9 cellular contexts compared by ENCODE assay signal in the genomic region with DNA sequence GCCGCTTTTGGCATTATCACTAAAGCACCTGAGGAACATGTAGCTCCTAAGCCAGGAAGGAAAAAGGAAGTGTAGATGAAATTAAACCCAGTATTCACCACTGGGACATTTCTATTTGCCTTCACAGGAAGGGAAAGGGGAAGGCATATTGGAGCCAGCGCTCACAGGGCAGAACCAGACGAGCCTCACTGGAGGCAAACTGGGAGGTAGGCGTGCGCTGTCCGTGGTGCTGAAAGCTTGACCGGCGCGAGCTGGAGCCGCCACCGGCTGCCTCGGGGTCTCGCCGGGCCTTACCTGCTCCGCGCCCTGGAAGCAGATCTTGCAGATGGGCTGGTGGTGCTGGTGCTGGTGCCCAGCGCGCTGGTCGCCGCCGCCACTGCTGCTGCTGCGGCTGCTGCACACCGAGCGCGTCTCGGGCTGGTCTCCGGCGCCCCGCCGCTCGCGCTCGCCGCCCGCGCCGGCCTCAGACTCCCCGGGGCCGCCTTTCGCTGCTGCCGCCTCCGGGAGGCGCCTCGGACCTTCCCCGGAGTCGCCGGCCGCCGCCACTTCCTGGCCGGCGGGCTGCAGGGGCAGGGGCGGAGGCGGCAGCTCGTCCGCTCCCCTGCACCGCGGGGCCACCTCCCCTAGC. TPM values are rescaled to one million over a fixed set of nuclear protein-coding genes. Genes with fewer than 3 reads are reported as not detected.
DNase-seq lines count a peak whose midpoint lies in the region; ATAC-seq and TF ChIP-seq lines count a peak whose summit lies in the region.
"Had no signal": no experiment of that assay in that cellular context is flagged by ENCODE, and none has a peak within 500 bp of the region (broad histone marks: within the 10 kb centered on the region; RNA-seq: fewer than 3 reads in every experiment).

No MANE protein-coding gene starts in this region.

- DNase-seq in AG08396 (ENCODE audit: low spot score), result peak; percentile 73
- DNase-seq in SK-MEL-5 (ENCODE audit: low read depth, low spot score), result peak; percentile 67
- DNase-seq in cardiac fibroblast (ENCODE audit: low read depth in 2 of 2), result peak; percentile 51 to 64
- DNase-seq in iris pigment epithelial cell (ENCODE audit: low read depth), result peak; percentile 60
- peak in 3 of 4 experiments; percentile 1 to 13 (median 10) for DNase-seq in stimulated activated CD4-positive, alpha-beta T cell treated with anti-CD3 and anti-CD28 coated beads, Interleukin-1b, Interleukin-23, amount 100 ng/mL, for 24 hours (ENCODE audit: low read depth in 4 of 4, low spot score in 1 of 4)

- in situ Hi-C loops in SK-MEL-5 (cut with HindIII; ENCODE audit: low pct_unique_long_range_greater_than_20kb, low sequenced_read_pairs), result no loop called here

- no peak for TF ChIP-seq CTCF in cardiac fibroblast (IDR thresholded peaks at IDR 0.05; ENCODE audit: low read depth, low read length)

- peak; percentile 65 for ATAC-seq in HG03432 (IDR thresholded peaks at IDR 0.05; ENCODE audit: unreplicated experiment)
- no peak for ATAC-seq in HG02588 (IDR thresholded peaks at IDR 0.05; ENCODE audit: unreplicated experiment)
- no peak for ATAC-seq in HG03378 (IDR thresholded peaks at IDR 0.05; ENCODE audit: unreplicated experiment)

- H3K4me3 ChIP-seq in cardiac fibroblast (replicated peaks in 1 of 2; ENCODE audit: low read depth in 2 of 2, low read length in 2 of 2), result peak overlapping the region in 1 of 2 donors; percentile 21
- H3K4me3 ChIP-seq: uterus had no signal

RNA-seq across cellular contexts. Expression of a gene that starts 0.7 kb away (rescaled TPM):
- not detected in 2 replicates for total RNA-seq in SK-MEL-5 (2014; rRNA removed; shearing (Covaris generic))
- polyA plus RNA-seq in SK-MEL-5 (2015; cell fraction: cytosol; rRNA removed), result not detected in 2 replicates
- not detected in 2 replicates for polyA plus RNA-seq in SK-MEL-5 (2015; cell fraction: nucleus; rRNA removed)

Comparison
In these comparisons a context has a peak if more than half of its experiments do, and no peak if none do; other contexts are left out.
1. DNase-seq: peak in every context shown above with its lines; median percentile 73 in AG08396; 67 in SK-MEL-5; 60 in iris pigment epithelial cell; 58 in cardiac fibroblast; 10 in stimulated activated CD4-positive, alpha-beta T cell treated with anti-CD3 and anti-CD28 coated beads, Interleukin-1b, Interleukin-23, amount 100 ng/mL, for 24 hours.